8 cellular contexts compared by ENCODE assay signal in the genomic region with DNA sequence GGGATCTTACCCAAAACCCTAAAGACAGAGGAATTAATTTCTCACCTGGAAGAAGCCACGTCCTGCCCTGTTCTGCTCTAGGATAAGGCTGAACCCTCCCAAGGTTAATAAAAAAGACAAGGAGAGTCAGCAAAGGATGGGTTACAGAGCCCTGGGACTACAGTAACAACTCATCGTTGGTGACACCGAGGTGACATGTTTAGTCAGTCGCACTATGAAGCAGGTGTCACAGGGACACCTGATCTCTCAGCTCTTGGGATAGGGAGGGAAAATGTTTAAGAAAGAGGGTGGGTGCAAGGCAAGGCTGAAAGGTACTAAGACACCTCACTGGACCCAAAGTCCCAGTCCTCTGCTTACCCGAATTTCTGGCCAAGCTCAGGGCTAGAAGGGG. TPM values are rescaled to one million over a fixed set of nuclear protein-coding genes. Genes with fewer than 3 reads are reported as not detected.
DNase-seq lines count a peak whose midpoint lies in the region; ATAC-seq and TF ChIP-seq lines count a peak whose summit lies in the region.

No MANE protein-coding gene starts in this region.

- peak overlapping the region; percentile 65 to 81 (median 71) for H3K4me3 ChIP-seq in mammary epithelial cell (replicated peaks in 1 of 3; ENCODE audit: insufficient read depth in 1 of 3, low read depth in 2 of 3, low read length in 3 of 3)
- H3K4me3 ChIP-seq in lower leg skin (ENCODE audit: low read depth, poor library complexity, severe bottlenecking) = peak overlapping the region; percentile 62
- H3K4me3 ChIP-seq in thymus (ENCODE audit: low read length) = peak overlapping the region; percentile 66

- peak overlapping the region; percentile 86 for H3K4me3 Mint-ChIP-seq in T-helper 2 cell treated with Interferon-gamma antibody and Interleukin-4, amounts not matched to agents 5 μg/mL and 100 μg/mL, for 36 hours

- H3K36me3 Mint-ChIP-seq in T-helper 2 cell treated with Interferon-gamma antibody and Interleukin-4, amounts not matched to agents 5 μg/mL and 100 μg/mL, for 36 hours (ENCODE audit: low read depth) = no peaks in the 10 kb centered on the region

- ATAC-seq in HG03469 (IDR thresholded peaks at IDR 0.05; ENCODE audit: unreplicated experiment) = no peak
- ATAC-seq in GM18867 (IDR thresholded peaks at IDR 0.05; ENCODE audit: unreplicated experiment) = no peak

- DNase-seq in T-helper 2 cell treated with Interferon-gamma antibody and Interleukin-4, amounts not matched to agents 5 μg/mL and 100 μg/mL, for 36 hours (ENCODE audit: low spot score) = no peak
- DNase-seq in T-helper 2 cell = no peak
- no peak for DNase-seq in mammary epithelial cell
- no peak for DNase-seq in lower leg skin (ENCODE audit: low spot score in 2 of 2)
- DNase-seq in NCI-H524 (lab: John Stamatoyannopoulos, UW) = no peak

- peak overlapping the region; percentile 96 for H2AFZ ChIP-seq in mammary epithelial cell (ENCODE audit: low read depth, low read length)

- WGBS in mammary epithelial cell (ENCODE audit: low coverage, missing lambda C conversion rate) = 33% methylated on average over 4 of the region's 5 CpGs
- 26 to 36% methylated on average over 5 of the region's 5 CpGs for WGBS in lower leg skin, 2 donors
- 47% methylated on average over 5 of the region's 5 CpGs for WGBS in thymus

- H4K20me1 ChIP-seq in mammary epithelial cell (ENCODE audit: insufficient read depth, low read length) = no peaks in the 10 kb centered on the region

- H3K4me1 Mint-ChIP-seq in T-helper 2 cell treated with Interferon-gamma antibody and Interleukin-4, amounts not matched to agents 5 μg/mL and 100 μg/mL, for 36 hours (ENCODE audit: low read depth) = peaks cover 1% of the 10 kb centered on the region

- peaks cover 5% of the 10 kb centered on the region for H3K4me1 ChIP-seq in mammary epithelial cell (ENCODE audit: insufficient read depth, low read length)
- H3K4me1 ChIP-seq in thymus (ENCODE audit: control insufficient read depth, insufficient read depth, low read length) = peaks cover 12% of the 10 kb centered on the region

- H3K9me3 ChIP-seq in mammary epithelial cell (replicated peaks; ENCODE audit: insufficient read depth, low read length) = no peaks in the 10 kb centered on the region
- peaks cover 1% of the 10 kb centered on the region for H3K9me3 ChIP-seq in thymus (ENCODE audit: control insufficient read depth)

- in situ Hi-C loops in mammary epithelial cell (cut with MboI; ENCODE audit: low sequenced_read_pairs in 2 of 2) = no loop called here

- H3K27me3 ChIP-seq in mammary epithelial cell (ENCODE audit: insufficient read depth, low read length) = no peaks in the 10 kb centered on the region
- H3K27me3 ChIP-seq in thymus (ENCODE audit: control insufficient read depth, insufficient read depth) = peaks cover 6% of the 10 kb centered on the region

- H3K27me3 Mint-ChIP-seq in T-helper 2 cell treated with Interferon-gamma antibody and Interleukin-4, amounts not matched to agents 5 μg/mL and 100 μg/mL, for 36 hours (ENCODE audit: low read depth) = peaks cover 36% of the 10 kb centered on the region

- BruUV-seq in mammary epithelial cell (replicated peaks; lab: Mats Ljungman, UMichigan) = no TSS peak

- H3K27ac ChIP-seq in mammary epithelial cell (ENCODE audit: insufficient read depth, low read depth, low read length) (no peak overlapping the region), thymus (ENCODE audit: low read depth) (no peak overlapping the region)

- no peak for TF ChIP-seq POLR2A in lower leg skin (IDR thresholded peaks at IDR 0.05)

- H3K9me3 Mint-ChIP-seq in T-helper 2 cell treated with Interferon-gamma antibody and Interleukin-4, amounts not matched to agents 5 μg/mL and 100 μg/mL, for 36 hours = no peaks in the 10 kb centered on the region

- no peaks in the 10 kb centered on the region for H3K79me2 ChIP-seq in mammary epithelial cell (ENCODE audit: insufficient read depth, low read length)

- no peaks in the 10 kb centered on the region for H3K36me3 ChIP-seq in mammary epithelial cell (ENCODE audit: insufficient read depth, low read length)
- no peaks in the 10 kb centered on the region for H3K36me3 ChIP-seq in thymus (ENCODE audit: control insufficient read depth, insufficient read depth)

- CTCF ChIA-PET in mammary epithelial cell (lab: Charles Lee; ENCODE audit: low non-redundant PET) = no interaction called here

- TF ChIP-seq CTCF in mammary epithelial cell (conservative IDR thresholded peaks at IDR 0.05 in 1 of 2, IDR thresholded peaks at IDR 0.05 in 1 of 2; ENCODE audit: extremely low read depth in 1 of 2, insufficient read depth in 1 of 2, low read depth in 1 of 2, low read length in 2 of 2) (no peak), lower leg skin (IDR thresholded peaks at IDR 0.05) (no peak)

- H3K4me2 ChIP-seq in mammary epithelial cell (ENCODE audit: insufficient read depth, low read depth, low read length) = peak overlapping the region; percentile 86

- dilution Hi-C loops in mammary epithelial cell (cut with HindIII; ENCODE audit: low sequenced_read_pairs) = no loop called here

- peak overlapping the region; percentile 31 for H3K9ac ChIP-seq in mammary epithelial cell (ENCODE audit: insufficient read depth, low read length)

- H3K27ac Mint-ChIP-seq in T-helper 2 cell treated with Interferon-gamma antibody and Interleukin-4, amounts not matched to agents 5 μg/mL and 100 μg/mL, for 36 hours = no peak overlapping the region

- intact Hi-C loops in mammary epithelial cell (cut with micrococcal nuclease) = no loop called here
- intact Hi-C loops in lower leg skin (cut with DNase I; ENCODE audit: low total_unique reads) = no loop called here

RNA-seq across cellular contexts. Expression of a gene that starts 0.6 kb away (rescaled TPM):
- 1 to 10 TPM; 5.2 to 7.1 TPM for total RNA-seq in mammary epithelial cell
- 4.4 TPM for polyA plus RNA-seq in mammary epithelial cell
- polyA minus RNA-seq in mammary epithelial cell = 13.4 TPM
- 10 to 100 TPM in 2 of 4 donors, 1 to 10 TPM in 2; 4.8 to 18.7 (median 10.5) TPM for total RNA-seq in lower leg skin
- 4.2 TPM for polyA plus RNA-seq in thymus
